Comparison of ENCODE assay signal across 1 cellular context in genomic region chr9:6639622-6640021, GRCh38.
TF ChIP-seq lines count a peak whose summit lies in the region.

No MANE protein-coding gene starts in this region.

TF ChIP-seq in GM12878, 131 proteins besides CTCF, POLR2A, EP300 and RAD21 (continued from another document):
- TF ChIP-seq MEF2A (IDR thresholded peaks at IDR 0.05; ENCODE audit: insufficient read depth, low read depth, low read length), result peak; percentile 53; the same call in 1 of the 2 replicates
- no peak for TF ChIP-seq SKIL (IDR thresholded peaks at IDR 0.05; ENCODE audit: low read depth, poor library complexity, severe bottlenecking)
